ENCODE assay signal across 10 cellular contexts in genomic region chr1:173205146-173206051, GRCh38. TPM values are rescaled to one million over a fixed set of nuclear protein-coding genes. Genes with fewer than 3 reads are reported as not detected.
DNase-seq lines count a peak whose midpoint lies in the region; ATAC-seq and TF ChIP-seq lines count a peak whose summit lies in the region.
"Had no signal": no experiment of that assay in that cellular context is flagged by ENCODE, and none has a peak within 500 bp of the region (broad histone marks: within the 10 kb centered on the region; RNA-seq: fewer than 3 reads in every experiment).

No MANE protein-coding gene starts in this region.

- no peak for DNase-seq in activated CD4-positive, CD25-positive, alpha-beta regulatory T cell (lab: John Stamatoyannopoulos, UW)
- DNase-seq in SKM-1 treated with dmso at 0.1 percent for 144 hours (lab: John Stamatoyannopoulos, UW; ENCODE audit: unreplicated experiment) (peak; percentile 47), epithelial cell of proximal tubule (ENCODE audit: low read depth) (peak; percentile 35), putamen (ENCODE audit: low spot score) (no peak), cerebellar cortex (ENCODE audit: low spot score) (no peak)

- no peak for TF ChIP-seq CTCF in epithelial cell of proximal tubule (conservative IDR thresholded peaks at IDR 0.05; ENCODE audit: low read depth, low read length)

- peak overlapping the region; percentile 91 for H3K27ac Mint-ChIP-seq in stimulated activated memory B cell treated with anti-CD40 and anti-IgM and Interleukin-4, amounts not matched to agents 10 μg/mL and 1 μg/mL and 100 μg/mL, for 72 hours

- no peaks in the 10 kb centered on the region for H3K27me3 Mint-ChIP-seq in stimulated activated memory B cell treated with anti-CD40 and anti-IgM and Interleukin-4, amounts not matched to agents 10 μg/mL and 1 μg/mL and 100 μg/mL, for 72 hours

- H3K9me3 Mint-ChIP-seq in stimulated activated memory B cell treated with anti-CD40 and anti-IgM and Interleukin-4, amounts not matched to agents 10 μg/mL and 1 μg/mL and 100 μg/mL, for 72 hours: no peaks in the 10 kb centered on the region

- no peak overlapping the region for H3K4me3 ChIP-seq in epithelial cell of proximal tubule (ENCODE audit: low read depth, low read length)
- H3K4me3 ChIP-seq: A549 had no signal

- peak; percentile 42 to 61 for ATAC-seq in activated CD4-positive, CD25-positive, alpha-beta regulatory T cell treated with anti-CD3 and anti-CD28 coated beads, Interleukin-2, amount 50 U/mL, for 24 hours
- ATAC-seq in stimulated activated memory B cell treated with anti-CD40 and anti-IgM and Interleukin-4, amounts not matched to agents 10 μg/mL and 1 μg/mL and 100 μg/mL, for 72 hours: peak; percentile 67
- no peak for ATAC-seq in HG02623 (IDR thresholded peaks at IDR 0.05; ENCODE audit: unreplicated experiment)
- ATAC-seq: A549 had no signal

- H3K4me1 Mint-ChIP-seq in stimulated activated memory B cell treated with anti-CD40 and anti-IgM and Interleukin-4, amounts not matched to agents 10 μg/mL and 1 μg/mL and 100 μg/mL, for 72 hours: peaks cover 49% of the 10 kb centered on the region

- peak overlapping the region; percentile 84 for H3K4me3 Mint-ChIP-seq in stimulated activated memory B cell treated with anti-CD40 and anti-IgM and Interleukin-4, amounts not matched to agents 10 μg/mL and 1 μg/mL and 100 μg/mL, for 72 hours

- peaks cover 27% of the 10 kb centered on the region for H3K36me3 Mint-ChIP-seq in stimulated activated memory B cell treated with anti-CD40 and anti-IgM and Interleukin-4, amounts not matched to agents 10 μg/mL and 1 μg/mL and 100 μg/mL, for 72 hours

RNA-seq across cellular contexts. Expression of gene TNFSF4, which starts 1.7 kb away (rescaled TPM):
- total RNA-seq in epithelial cell of proximal tubule: 0.29 and 0.35 TPM in 2 replicates
- total RNA-seq: HT1080 had no signal

Comparison
In these comparisons a context has a peak if more than half of its experiments do, and no peak if none do; other contexts are left out.
1. DNase-seq: peak in SKM-1 treated with dmso at 0.1 percent for 144 hours (single experiment) and epithelial cell of proximal tubule (single experiment); none in activated CD4-positive, CD25-positive, alpha-beta regulatory T cell (0 of 4), putamen (single experiment) and cerebellar cortex (single experiment).